Comparison of ENCODE assay signal across 11 cellular contexts in genomic region chr9:127876026-127876763, GRCh38. TPM values are rescaled to one million over a fixed set of nuclear protein-coding genes. Genes with fewer than 3 reads are reported as not detected.
A peak's percentile ranks its signal among the peaks of the same experiment; 100 is the strongest.
DNase-seq lines count a peak whose midpoint lies in the region; ATAC-seq and TF ChIP-seq lines count a peak whose summit lies in the region.
"Had no signal": no experiment of that assay in that cellular context is flagged by ENCODE, and none has a peak within 500 bp of the region (broad histone marks: within the 10 kb centered on the region; RNA-seq: fewer than 3 reads in every experiment).

No MANE protein-coding gene starts in this region.

- no peaks in the 10 kb centered on the region for H3K9me3 ChIP-seq in Caco-2

- no peak overlapping the region for H3K4me3 ChIP-seq in Caco-2 (ENCODE audit: low read depth, low read length)

- H3K36me3 Mint-ChIP-seq in Caco-2 (ENCODE audit: insufficient read depth, unreplicated experiment), result peaks cover 7% of the 10 kb centered on the region
- H3K36me3 Mint-ChIP-seq in chondrocyte (ENCODE audit: low read depth), result peaks cover 11% of the 10 kb centered on the region
- H3K36me3 Mint-ChIP-seq in osteocyte (ENCODE audit: unreplicated experiment), result peaks cover 7% of the 10 kb centered on the region
- no peaks in the 10 kb centered on the region for H3K36me3 Mint-ChIP-seq in CD14-positive monocyte
- H3K36me3 Mint-ChIP-seq: T-cell had no signal

- no TSS peak for BruUV-seq in Caco-2 (replicated peaks; lab: Mats Ljungman, UMichigan)

- no peak for ATAC-seq in GM19324 (IDR thresholded peaks at IDR 0.05; ENCODE audit: low FRiP score, unreplicated experiment)
- ATAC-seq: T-cell had no signal

- no peaks in the 10 kb centered on the region for H3K36me3 ChIP-seq in Caco-2 (ENCODE audit: control insufficient read depth, insufficient read depth, low read length)

- TF ChIP-seq CTCF in Caco-2 (IDR thresholded peaks at IDR 0.05; ENCODE audit: insufficient read depth in 1 of 2, low read depth in 1 of 2, low read length in 1 of 2, severe bottlenecking in 1 of 2, unreplicated experiment in 1 of 2), result no peak
- no peak for TF ChIP-seq CTCF in chondrocyte (IDR thresholded peaks at IDR 0.05)
- TF ChIP-seq CTCF in osteocyte (IDR thresholded peaks at IDR 0.05), result no peak
- no peak for TF ChIP-seq CTCF in CD14-positive monocyte (IDR thresholded peaks at IDR 0.05)

- intact Hi-C loops in Caco-2 (cut with micrococcal nuclease; ENCODE audit: unreplicated experiment), result no loop called here
- intact Hi-C loops in CD14-positive monocyte (cut with micrococcal nuclease), result loop anchor here in 1 of 2 donors (10.0 kb wide), 1 partner anchor 371 kb away; no protein-coding TSS in a partner anchor

- no peaks in the 10 kb centered on the region for H3K27me3 ChIP-seq in Caco-2 (replicated peaks; ENCODE audit: control insufficient read depth, insufficient read depth, low read length)

- POLR2A ChIA-PET in Caco-2 (lab: Charles Lee), result no interaction called here

- CTCF ChIA-PET in Caco-2 (lab: Charles Lee), result no interaction called here

- H3K4me1 ChIP-seq in Caco-2, result peaks cover 10% of the 10 kb centered on the region; the same call in 1 of the 2 replicates

- no peak for DNase-seq in Caco-2
- no peak for DNase-seq in chondrocyte (ENCODE audit: low spot score)
- DNase-seq in osteocyte (ENCODE audit: extremely low spot score, unreplicated experiment), result no peak
- no peak for DNase-seq in CD14-positive monocyte (ENCODE audit: low spot score)
- DNase-seq in NCI-H345 treated with DMSO at 0.1 percent for 48 hours (lab: John Stamatoyannopoulos, UW; ENCODE audit: unreplicated experiment), result no peak
- DNase-seq: activated T-cell treated with anti-CD3 and anti-CD28 coated beads for 4 hours; DND-41; effector CD8-positive, alpha-beta T cell; kidney glomerular epithelial cell; T-cell had no signal

- H3K27me3 Mint-ChIP-seq in Caco-2 (ENCODE audit: insufficient read depth, unreplicated experiment) (no peaks in the 10 kb centered on the region), chondrocyte (ENCODE audit: low read depth) (no peaks in the 10 kb centered on the region), osteocyte (ENCODE audit: unreplicated experiment) (no peaks in the 10 kb centered on the region), CD14-positive monocyte (ENCODE audit: low read depth in 3 of 3) (peaks cover 16 to 25% (median 16%) of the 10 kb centered on the region in 3 donors)

- H3K4me1 Mint-ChIP-seq in Caco-2 (ENCODE audit: low read depth, unreplicated experiment) (peaks cover 4% of the 10 kb centered on the region), chondrocyte (ENCODE audit: low read depth) (peaks cover 38% of the 10 kb centered on the region), osteocyte (ENCODE audit: unreplicated experiment) (peaks cover 29% of the 10 kb centered on the region), CD14-positive monocyte (peaks cover 7% of the 10 kb centered on the region)

- H3K27ac Mint-ChIP-seq in Caco-2 (ENCODE audit: unreplicated experiment), result peak overlapping the region; percentile 56
- H3K27ac Mint-ChIP-seq in chondrocyte (ENCODE audit: unreplicated experiment), result peak overlapping the region; percentile 17
- H3K27ac Mint-ChIP-seq in osteocyte (ENCODE audit: unreplicated experiment), result no peak overlapping the region
- no peak overlapping the region for H3K27ac Mint-ChIP-seq in CD14-positive monocyte
- H3K27ac Mint-ChIP-seq: T-cell had no signal

- H3K9me3 Mint-ChIP-seq in Caco-2 (ENCODE audit: unreplicated experiment) (no peaks in the 10 kb centered on the region), chondrocyte (ENCODE audit: low read depth) (no peaks in the 10 kb centered on the region), osteocyte (ENCODE audit: unreplicated experiment) (no peaks in the 10 kb centered on the region), CD14-positive monocyte (peaks cover 0 to 4% (median 0%) of the 10 kb centered on the region in 7 donors)
- H3K9me3 Mint-ChIP-seq: T-cell had no signal

- peak overlapping the region; percentile 79 for H3K4me3 Mint-ChIP-seq in Caco-2 (ENCODE audit: unreplicated experiment)
- peak overlapping the region; percentile 80 for H3K4me3 Mint-ChIP-seq in chondrocyte (ENCODE audit: unreplicated experiment)
- H3K4me3 Mint-ChIP-seq in osteocyte (ENCODE audit: unreplicated experiment), result peak overlapping the region; percentile 78
- H3K4me3 Mint-ChIP-seq in CD14-positive monocyte, result no peak overlapping the region

RNA-seq across cellular contexts. Expression of gene AK1, which starts 1.3 kb away (rescaled TPM):
- total RNA-seq in Caco-2 (2022) (39.2 and 41.5 TPM in 2 replicates), chondrocyte (75.3 to 83.8 TPM (median 77.2 TPM) in 3 replicates), osteocyte (57.6 and 65.8 TPM in 2 replicates)
- polyA plus RNA-seq in CD14-positive monocyte, result not detected

RNA-seq across cellular contexts. Expression of gene ENG, which starts 21.7 kb away (rescaled TPM):
- total RNA-seq in Caco-2 (2022) (0.18 and 0.53 TPM in 2 replicates), chondrocyte (81.3 to 101 TPM (median 89.5 TPM) in 3 replicates), osteocyte (140 and 143 TPM in 2 replicates)
- polyA plus RNA-seq in CD14-positive monocyte, result 10 to 100 TPM; 15.7 to 26.0 TPM

RNA-seq across cellular contexts. Expression of gene ST6GALNAC6, which starts 23.2 kb away (rescaled TPM):
- total RNA-seq in Caco-2 (2022), result 20.7 and 25.1 TPM in 2 replicates
- 45.5 to 54.3 TPM (median 47.5 TPM) in 3 replicates for total RNA-seq in chondrocyte
- total RNA-seq in osteocyte, result 73.4 and 77.0 TPM in 2 replicates
- polyA plus RNA-seq in CD14-positive monocyte, result 10 to 100 TPM in 1 of 2 donors, 1 to 10 TPM in 1; 8.2 to 12.0 TPM

RNA-seq across cellular contexts. Expression of gene ST6GALNAC4, which starts 40.6 kb away (rescaled TPM):
- total RNA-seq in Caco-2 (2022), result 12.1 and 13.2 TPM in 2 replicates
- 22.2 to 25.5 TPM (median 24.4 TPM) in 3 replicates for total RNA-seq in chondrocyte
- total RNA-seq in osteocyte, result 21.4 and 25.1 TPM in 2 replicates
- polyA plus RNA-seq in CD14-positive monocyte, result 10 to 100 TPM in 1 of 2 donors, 1 to 10 TPM in 1; 8.9 to 10.3 TPM

RNA-seq across cellular contexts. Expression of gene PIP5KL1, which starts 54.4 kb away (rescaled TPM):
- total RNA-seq in Caco-2 (2022) (2.3 and 3.8 TPM in 2 replicates), chondrocyte (1.4 to 4.3 TPM (median 2.7 TPM) in 3 replicates), osteocyte (2.6 and 2.9 TPM in 2 replicates)
- polyA plus RNA-seq in CD14-positive monocyte, result under 1 TPM; 0.31 to 0.57 TPM

Comparison
In these comparisons a context has a peak if more than half of its experiments do, and no peak if none do; other contexts are left out.
1. H3K27ac Mint-ChIP-seq: peak in Caco-2 (single experiment) and chondrocyte (single experiment); none in osteocyte (single experiment) and CD14-positive monocyte (0 of 7).
2. H3K4me3 Mint-ChIP-seq: peak in Caco-2 (single experiment), chondrocyte (single experiment) and osteocyte (single experiment); none in CD14-positive monocyte (0 of 2).
3. RNA of gene ENG, which starts 21.7 kb away (total RNA-seq): 140 to 143 TPM in osteocyte and 81.3 to 101 TPM in chondrocyte; 0.18 to 0.53 TPM in Caco-2; every median in the first group is over 10 times any median in the second.